Comparison of ENCODE assay signal across 15 cellular contexts in genomic region chr12:71727958-71728357, GRCh38. TPM values are rescaled to one million over a fixed set of nuclear protein-coding genes. Genes with fewer than 3 reads are reported as not detected.
A peak's percentile ranks its signal among the peaks of the same experiment; 100 is the strongest.
DNase-seq lines count a peak whose midpoint lies in the region; ATAC-seq and TF ChIP-seq lines count a peak whose summit lies in the region.
"Had no signal": no experiment of that assay in that cellular context is flagged by ENCODE, and none has a peak within 500 bp of the region (broad histone marks: within the 10 kb centered on the region; RNA-seq: fewer than 3 reads in every experiment).

No MANE protein-coding gene starts in this region.

- intact Hi-C loops in Caco-2 (cut with micrococcal nuclease; ENCODE audit: unreplicated experiment) = no loop called here

- no peaks in the 10 kb centered on the region for H3K9me3 Mint-ChIP-seq in activated naive CD8-positive, alpha-beta T cell treated with anti-CD3 and anti-CD28 coated beads, Interleukin-2, amount 50 U/mL, for 24 hours
- no peaks in the 10 kb centered on the region for H3K9me3 Mint-ChIP-seq in activated naive CD8-positive, alpha-beta T cell treated with anti-CD3 and anti-CD28 coated beads for 36 hours
- H3K9me3 Mint-ChIP-seq in Caco-2 (ENCODE audit: unreplicated experiment) = no peaks in the 10 kb centered on the region
- H3K9me3 Mint-ChIP-seq: CD4-positive, alpha-beta memory T cell; HFFc6 had no signal

- H3K27ac Mint-ChIP-seq in activated naive CD8-positive, alpha-beta T cell treated with anti-CD3 and anti-CD28 coated beads, Interleukin-2, amount 50 U/mL, for 24 hours = no peak overlapping the region
- H3K27ac Mint-ChIP-seq in activated naive CD8-positive, alpha-beta T cell treated with anti-CD3 and anti-CD28 coated beads for 36 hours = no peak overlapping the region
- H3K27ac Mint-ChIP-seq in Caco-2 (ENCODE audit: unreplicated experiment) = no peak overlapping the region
- H3K27ac Mint-ChIP-seq: CD4-positive, alpha-beta memory T cell; HFFc6 had no signal

- no peaks in the 10 kb centered on the region for H3K9me2 ChIP-seq in Karpas-422 (replicated peaks; ENCODE audit: insufficient read depth, low read length)

- H3K27me3 ChIP-seq in Karpas-422 (ENCODE audit: low read length) = no peaks in the 10 kb centered on the region
- H3K27me3 ChIP-seq in Caco-2 (replicated peaks; ENCODE audit: control insufficient read depth, insufficient read depth, low read length) = no peaks in the 10 kb centered on the region
- H3K27me3 ChIP-seq: BE2C had no signal

- BruUV-seq in Caco-2 (replicated peaks; lab: Mats Ljungman, UMichigan) = no TSS peak

- H3K4me3 Mint-ChIP-seq in activated naive CD8-positive, alpha-beta T cell treated with anti-CD3 and anti-CD28 coated beads, Interleukin-2, amount 50 U/mL, for 24 hours = no peak overlapping the region
- no peak overlapping the region for H3K4me3 Mint-ChIP-seq in activated naive CD8-positive, alpha-beta T cell treated with anti-CD3 and anti-CD28 coated beads for 36 hours
- no peak overlapping the region for H3K4me3 Mint-ChIP-seq in Caco-2 (ENCODE audit: unreplicated experiment)
- H3K4me3 Mint-ChIP-seq: CD4-positive, alpha-beta memory T cell; HFFc6 had no signal

- no peaks in the 10 kb centered on the region for H3K36me3 Mint-ChIP-seq in activated naive CD8-positive, alpha-beta T cell treated with anti-CD3 and anti-CD28 coated beads, Interleukin-2, amount 50 U/mL, for 24 hours (ENCODE audit: low read depth)
- no peaks in the 10 kb centered on the region for H3K36me3 Mint-ChIP-seq in activated naive CD8-positive, alpha-beta T cell treated with anti-CD3 and anti-CD28 coated beads for 36 hours
- H3K36me3 Mint-ChIP-seq in Caco-2 (ENCODE audit: insufficient read depth, unreplicated experiment) = no peaks in the 10 kb centered on the region
- H3K36me3 Mint-ChIP-seq: CD4-positive, alpha-beta memory T cell had no signal

- no peak for DNase-seq in activated naive CD8-positive, alpha-beta T cell treated with anti-CD3 and anti-CD28 coated beads, Interleukin-2, amount 50 U/mL, for 24 hours
- DNase-seq in activated naive CD8-positive, alpha-beta T cell treated with anti-CD3 and anti-CD28 coated beads for 36 hours = no peak
- DNase-seq in Karpas-422 = peak; percentile 38
- peak; percentile 10 for DNase-seq in dermis blood vessel endothelial cell
- no peak for DNase-seq in cortex of kidney (lab: John Stamatoyannopoulos, UW)
- DNase-seq in Caco-2 = no peak
- DNase-seq: BE2C; CD4-positive, alpha-beta memory T cell; DMS153; DMS79 treated with DMSO at 0.1 percent for 48 hours; EL; HCEC 1CT; HFFc6 had no signal

- H3K27me3 Mint-ChIP-seq in activated naive CD8-positive, alpha-beta T cell treated with anti-CD3 and anti-CD28 coated beads, Interleukin-2, amount 50 U/mL, for 24 hours = no peaks in the 10 kb centered on the region
- H3K27me3 Mint-ChIP-seq in activated naive CD8-positive, alpha-beta T cell treated with anti-CD3 and anti-CD28 coated beads for 36 hours = no peaks in the 10 kb centered on the region
- H3K27me3 Mint-ChIP-seq in Caco-2 (ENCODE audit: insufficient read depth, unreplicated experiment) = no peaks in the 10 kb centered on the region

- peak; percentile 79 for ATAC-seq in activated naive CD8-positive, alpha-beta T cell treated with anti-CD3 and anti-CD28 coated beads, Interleukin-2, amount 50 U/mL, for 24 hours
- ATAC-seq: A549 had no signal

- no peaks in the 10 kb centered on the region for H4K20me1 ChIP-seq in Karpas-422 (ENCODE audit: insufficient read depth, low read depth, low read length)

- no peak overlapping the region for H3K4me2 ChIP-seq in Karpas-422 (ENCODE audit: low read depth, low read length, poor library complexity, severe bottlenecking)
- H3K4me2 ChIP-seq: A549 had no signal

- no peak overlapping the region for H3K9ac ChIP-seq in Karpas-422 (ENCODE audit: low read length)

- peaks cover 8% of the 10 kb centered on the region for H3K4me1 ChIP-seq in Karpas-422 (ENCODE audit: low read length)
- no peaks in the 10 kb centered on the region for H3K4me1 ChIP-seq in Caco-2
- H3K4me1 ChIP-seq: A549, BE2C had no signal

- H3K79me2 ChIP-seq in Karpas-422 (ENCODE audit: low read length) = no peaks in the 10 kb centered on the region

- POLR2A ChIA-PET in Caco-2 (lab: Charles Lee) = no interaction called here

- H3K4me1 Mint-ChIP-seq in activated naive CD8-positive, alpha-beta T cell treated with anti-CD3 and anti-CD28 coated beads, Interleukin-2, amount 50 U/mL, for 24 hours = peaks cover 1% of the 10 kb centered on the region
- H3K4me1 Mint-ChIP-seq in activated naive CD8-positive, alpha-beta T cell treated with anti-CD3 and anti-CD28 coated beads for 36 hours = no peaks in the 10 kb centered on the region
- peaks cover 6% of the 10 kb centered on the region for H3K4me1 Mint-ChIP-seq in Caco-2 (ENCODE audit: low read depth, unreplicated experiment)
- H3K4me1 Mint-ChIP-seq: CD4-positive, alpha-beta memory T cell had no signal

- CTCF ChIA-PET in Caco-2 (lab: Charles Lee) = interaction anchor here (0.6 kb wide), 1 partner anchor 149 kb away, joined by 4 read pairs; no protein-coding TSS in a partner anchor

- H3K9me3 ChIP-seq in Karpas-422 (ENCODE audit: low read length) (no peaks in the 10 kb centered on the region), Caco-2 (0 out of 2 replicates have a peak, but pooled peaks cover 4% of the 10 kb centered on the region)
- H3K9me3 ChIP-seq: A549, BE2C had no signal

- H2AFZ ChIP-seq in Karpas-422 (ENCODE audit: low read length) = no peak overlapping the region

- H3K4me3 ChIP-seq in Karpas-422 (ENCODE audit: low read length) = no peak overlapping the region
- H3K4me3 ChIP-seq in Caco-2 (ENCODE audit: low read depth, low read length) = no peak overlapping the region
- H3K4me3 ChIP-seq: A549 had no signal

- no peak for TF ChIP-seq CTCF in Caco-2 (IDR thresholded peaks at IDR 0.05; ENCODE audit: insufficient read depth in 1 of 2, low read depth in 1 of 2, low read length in 1 of 2, severe bottlenecking in 1 of 2, unreplicated experiment in 1 of 2)

- no peak overlapping the region for H3K27ac ChIP-seq in Karpas-422 (ENCODE audit: low read length)
- H3K27ac ChIP-seq: A549, C4-2B had no signal

- H3K36me3 ChIP-seq in Karpas-422 (ENCODE audit: insufficient read depth, low read length) = no peaks in the 10 kb centered on the region
- no peaks in the 10 kb centered on the region for H3K36me3 ChIP-seq in Caco-2 (ENCODE audit: control insufficient read depth, insufficient read depth, low read length)
- H3K36me3 ChIP-seq: BE2C had no signal

RNA-seq across cellular contexts. Expression of gene RAB21, which starts 26.7 kb away (rescaled TPM):
- 10 to 100 TPM; 83.4 to 87.8 TPM for total RNA-seq in activated naive CD8-positive, alpha-beta T cell treated with anti-CD3 and anti-CD28 coated beads for 36 hours
- total RNA-seq in Karpas-422 (2014; rRNA removed; shearing (Covaris generic); ENCODE audit: low replicate concordance) = 8.0 and 12.3 TPM in 2 replicates
- 15.8 and 51.4 TPM in 2 replicates for total RNA-seq in dermis blood vessel endothelial cell
- total RNA-seq in Caco-2 (2022) = 69.6 and 72.0 TPM in 2 replicates

RNA-seq across cellular contexts. Expression of gene TMEM19, which starts 42.1 kb away (rescaled TPM):
- 10 to 100 TPM; 16.2 to 21.6 TPM for total RNA-seq in activated naive CD8-positive, alpha-beta T cell treated with anti-CD3 and anti-CD28 coated beads for 36 hours
- 21.3 and 32.8 TPM in 2 replicates for total RNA-seq in Karpas-422 (2014; rRNA removed; shearing (Covaris generic); ENCODE audit: low replicate concordance)
- total RNA-seq in dermis blood vessel endothelial cell (37.1 and 55.9 TPM in 2 replicates), Caco-2 (2022) (17.8 and 24.2 TPM in 2 replicates)

Comparison
In these comparisons a context has a peak if more than half of its experiments do, and no peak if none do; other contexts are left out.
1. DNase-seq: peak in Karpas-422 (single experiment) and dermis blood vessel endothelial cell (single experiment); none in activated naive CD8-positive, alpha-beta T cell treated with anti-CD3 and anti-CD28 coated beads, Interleukin-2, amount 50 U/mL, for 24 hours (single experiment), activated naive CD8-positive, alpha-beta T cell treated with anti-CD3 and anti-CD28 coated beads for 36 hours (single experiment), cortex of kidney (single experiment) and Caco-2 (0 of 2).